Comparison of ENCODE assay signal across 14 cellular contexts in genomic region chr15:86558678-86559077, GRCh38.
A peak's percentile ranks its signal among the peaks of the same experiment; 100 is the strongest.
DNase-seq lines count a peak whose midpoint lies in the region; FAIRE-seq and TF ChIP-seq lines count a peak whose summit lies in the region.
"Had no signal": no experiment of that assay in that cellular context is flagged by ENCODE, and none has a peak within 500 bp of the region (broad histone marks: within the 10 kb centered on the region; RNA-seq: fewer than 3 reads in every experiment).

No MANE protein-coding gene starts in this region.

- no peaks in the 10 kb centered on the region for H3K36me3 ChIP-seq in HEK293 (ENCODE audit: control insufficient read depth in 2 of 2, insufficient read depth in 1 of 2, low read length in 2 of 2)
- no peaks in the 10 kb centered on the region for H3K36me3 ChIP-seq in ectodermal cell (ENCODE audit: control insufficient read depth, insufficient read depth, low read length)
- no peaks in the 10 kb centered on the region for H3K36me3 ChIP-seq in mesenchymal stem cell (ENCODE audit: control insufficient read depth in 1 of 2, insufficient read depth in 2 of 2, low read depth in 1 of 2, low read length in 2 of 2)
- H3K36me3 ChIP-seq in neuronal stem cell (replicated peaks in 1 of 2; ENCODE audit: control insufficient read depth in 2 of 2, insufficient read depth in 2 of 2, low read length in 2 of 2): no peaks in the 10 kb centered on the region
- H3K36me3 ChIP-seq in transverse colon: no peaks in the 10 kb centered on the region
- H3K36me3 ChIP-seq: BLaER1 treated with 17β-estradiol and CSF1 and Interleukin-3, amounts not matched to agents 10 nM and 100 nM had no signal

- DNase-seq in mesenchymal stem cell: no peak
- no peak for DNase-seq in neuronal stem cell (ENCODE audit: low spot score)
- DNase-seq in transverse colon: no peak
- no peak for DNase-seq in GM12891 (ENCODE audit: insufficient read length, low spot score)
- DNase-seq in NCI-H2029 treated with DMSO at 0.1 percent for 48 hours (lab: John Stamatoyannopoulos, UW): no peak
- DNase-seq: Calu3; CD8-positive, alpha-beta T cell; DMS79 treated with DMSO at 0.1 percent for 48 hours; H7 had no signal

- no peak overlapping the region for H3K4me2 ChIP-seq in mesenchymal stem cell (ENCODE audit: low read length, poor library complexity, severe bottlenecking)
- no peak overlapping the region for H3K4me2 ChIP-seq in neuronal stem cell (ENCODE audit: insufficient read depth, low read length, poor library complexity, severe bottlenecking)
- H3K4me2 ChIP-seq: BLaER1 treated with 17β-estradiol and CSF1 and Interleukin-3, amounts not matched to agents 10 nM and 100 nM had no signal

- TF ChIP-seq POLR2A in transverse colon (IDR thresholded peaks at IDR 0.05) (no peak), GM12891 (IDR thresholded peaks at IDR 0.05; ENCODE audit: low read depth, low read length) (no peak)

- FAIRE-seq in GM12891 (lab: Jason Lieb, UNC): no peak
- FAIRE-seq: GM12878, GM19239 had no signal

- H3K4me3 ChIP-seq in HEK293 (ENCODE audit: low read depth, low read length) (no peak overlapping the region), ectodermal cell (ENCODE audit: insufficient read depth, low read depth, low read length) (no peak overlapping the region), mesenchymal stem cell (ENCODE audit: insufficient read depth in 1 of 2, low read depth in 1 of 2, low read length in 2 of 2) (no peak overlapping the region), neuronal stem cell (ENCODE audit: low read length in 2 of 2) (no peak overlapping the region), transverse colon (no peak overlapping the region)
- H3K4me3 ChIP-seq: BLaER1 treated with 17β-estradiol and CSF1 and Interleukin-3, amounts not matched to agents 10 nM and 100 nM; GM12878 had no signal

- CTCF ChIA-PET in HEK293 (lab: Yijun Ruan, JAX): no interaction called here

- H2BK120ac ChIP-seq in mesenchymal stem cell (ENCODE audit: low read depth, low read length): no peak overlapping the region
- no peak overlapping the region for H2BK120ac ChIP-seq in neuronal stem cell (ENCODE audit: low read depth, low read length)

- no peak for TF ChIP-seq CTCF in HEK293 (tag by site-specific recombination; IDR thresholded peaks at IDR 0.05)
- TF ChIP-seq CTCF in transverse colon (IDR thresholded peaks at IDR 0.05): no peak

- H2BK15ac ChIP-seq in mesenchymal stem cell (ENCODE audit: low read depth, poor library complexity, severe bottlenecking) (no peak overlapping the region), neuronal stem cell (ENCODE audit: low read length) (no peak overlapping the region)

- H3K27ac ChIP-seq in HEK293 (ENCODE audit: extremely low read depth, low read depth, low read length): peak overlapping the region; percentile 38; the same call in 1 of the 2 replicates
- peak overlapping the region; percentile 33 for H3K27ac ChIP-seq in ectodermal cell (ENCODE audit: insufficient read depth, low read depth, low read length, poor library complexity, severe bottlenecking)
- no peak overlapping the region for H3K27ac ChIP-seq in mesenchymal stem cell (ENCODE audit: low read length, poor library complexity, severe bottlenecking)
- no peak overlapping the region for H3K27ac ChIP-seq in neuronal stem cell (replicated peaks; ENCODE audit: low read length)
- no peak overlapping the region for H3K27ac ChIP-seq in transverse colon
- H3K27ac ChIP-seq: BLaER1 treated with 17β-estradiol and CSF1 and Interleukin-3, amounts not matched to agents 10 nM and 100 nM had no signal

- in situ Hi-C loops in transverse colon (cut with MboI; ENCODE audit: low pct_ligation_motif_present in 1 of 4, low pct_unique_long_range_greater_than_20kb in 1 of 4, low sequenced_read_pairs in 3 of 4): loop anchor here in 1 of 4 donors (25.0 kb wide), 1 partner anchor 529 kb away; no protein-coding TSS in a partner anchor

- H3K9ac ChIP-seq in mesenchymal stem cell (ENCODE audit: low read length) (no peak overlapping the region), neuronal stem cell (ENCODE audit: low read depth, low read length, poor library complexity) (no peak overlapping the region)
- H3K9ac ChIP-seq: BLaER1 treated with 17β-estradiol and CSF1 and Interleukin-3, amounts not matched to agents 10 nM and 100 nM had no signal

- H2AK5ac ChIP-seq in mesenchymal stem cell (ENCODE audit: low read length, severe bottlenecking): no peak overlapping the region
- no peak overlapping the region for H2AK5ac ChIP-seq in neuronal stem cell (ENCODE audit: low read depth, low read length)

- TF ChIP-seq EP300 in transverse colon (IDR thresholded peaks at IDR 0.05; ENCODE audit: low read depth): no peak

- H3K27me3 ChIP-seq in ectodermal cell (ENCODE audit: control insufficient read depth, insufficient read depth, low read length, poor library complexity, severe bottlenecking): no peaks in the 10 kb centered on the region
- no peaks in the 10 kb centered on the region for H3K27me3 ChIP-seq in mesenchymal stem cell (ENCODE audit: control insufficient read depth in 1 of 2, insufficient read depth in 1 of 2, low read length in 2 of 2)
- H3K27me3 ChIP-seq in neuronal stem cell (ENCODE audit: control insufficient read depth in 3 of 3, insufficient read depth in 3 of 3, low read depth in 1 of 3, low read length in 3 of 3): no peaks in the 10 kb centered on the region
- H3K27me3 ChIP-seq in transverse colon: no peaks in the 10 kb centered on the region
- H3K27me3 ChIP-seq: BLaER1 treated with 17β-estradiol and CSF1 and Interleukin-3, amounts not matched to agents 10 nM and 100 nM had no signal

- H3K23ac ChIP-seq in mesenchymal stem cell (ENCODE audit: low read length in 2 of 2) (no peak overlapping the region), neuronal stem cell (ENCODE audit: low read depth, low read length, poor library complexity) (no peak overlapping the region)

- H3K4me1 ChIP-seq in HEK293 (ENCODE audit: control insufficient read depth, insufficient read depth, low read length) (peaks cover 30% of the 10 kb centered on the region), ectodermal cell (ENCODE audit: control insufficient read depth, insufficient read depth, low read length) (peaks cover 36% of the 10 kb centered on the region), mesenchymal stem cell (ENCODE audit: control insufficient read depth, insufficient read depth, low read depth, low read length) (no peaks in the 10 kb centered on the region), neuronal stem cell (ENCODE audit: control insufficient read depth in 2 of 2, insufficient read depth in 1 of 2, low read depth in 1 of 2, low read length in 2 of 2) (peaks cover 13 to 30% of the 10 kb centered on the region in 2 donors), transverse colon (no peaks in the 10 kb centered on the region)
- H3K4me1 ChIP-seq: BLaER1 treated with 17β-estradiol and CSF1 and Interleukin-3, amounts not matched to agents 10 nM and 100 nM had no signal

- POLR2A ChIA-PET in HEK293 (lab: Yijun Ruan, JAX): no interaction called here

- no peaks in the 10 kb centered on the region for H3K79me1 ChIP-seq in mesenchymal stem cell (replicated peaks; ENCODE audit: low read length, poor library complexity, severe bottlenecking)
- no peaks in the 10 kb centered on the region for H3K79me1 ChIP-seq in neuronal stem cell (ENCODE audit: low read depth, low read length)

- no peak overlapping the region for H4K91ac ChIP-seq in mesenchymal stem cell (ENCODE audit: low read length)
- no peak overlapping the region for H4K91ac ChIP-seq in neuronal stem cell (ENCODE audit: low read depth, low read length, poor library complexity)

- H3K4ac ChIP-seq in mesenchymal stem cell (ENCODE audit: low read depth in 1 of 2, low read length in 2 of 2) (no peak overlapping the region), neuronal stem cell (ENCODE audit: low read length) (no peak overlapping the region)

- H4K8ac ChIP-seq in mesenchymal stem cell (ENCODE audit: low read length) (no peak overlapping the region), neuronal stem cell (ENCODE audit: low read depth, low read length) (no peak overlapping the region)

- peak overlapping the region; percentile 42 for H2AFZ ChIP-seq in mesenchymal stem cell (ENCODE audit: low read depth, low read length)
- H2AFZ ChIP-seq in neuronal stem cell (ENCODE audit: low read length): peak overlapping the region; percentile 33

- H3K18ac ChIP-seq in mesenchymal stem cell (ENCODE audit: low read depth in 1 of 2, low read length in 2 of 2): peak overlapping the region; percentile 11 to 33
- no peak overlapping the region for H3K18ac ChIP-seq in neuronal stem cell (ENCODE audit: low read length)

- H3K14ac ChIP-seq in mesenchymal stem cell (ENCODE audit: low read length in 2 of 2): no peak overlapping the region
- H3K14ac ChIP-seq in neuronal stem cell (ENCODE audit: low read length): no peak overlapping the region

- H2BK5ac ChIP-seq in mesenchymal stem cell (ENCODE audit: low read depth, low read length, poor library complexity, severe bottlenecking): no peak overlapping the region
- no peak overlapping the region for H2BK5ac ChIP-seq in neuronal stem cell (ENCODE audit: low read length)

- WGBS in ectodermal cell, 2 experiments: 80 to 89% methylated on average over 5 of the region's 5 CpGs
- WGBS in mesenchymal stem cell: 83% methylated on average over 4 of the region's 5 CpGs
- no CpG with 5 or more reads among the region's 5 CpGs for WGBS in neuronal stem cell (ENCODE audit: extremely low coverage in 2 of 2, insufficient read length in 2 of 2, insufficient replicate concordance in 1 of 2), 2 donors
- 52 to 78% methylated on average over 4 to 5 of the region's 5 CpGs for WGBS in transverse colon (ENCODE audit: low coverage in 1 of 2), 2 donors

- no peaks in the 10 kb centered on the region for H3K9me3 ChIP-seq in HEK293 (ENCODE audit: control insufficient read depth, insufficient read depth, low read depth, low read length)
- no peaks in the 10 kb centered on the region for H3K9me3 ChIP-seq in ectodermal cell (ENCODE audit: control insufficient read depth, low read length)
- H3K9me3 ChIP-seq in mesenchymal stem cell (ENCODE audit: control insufficient read depth, low read length): no peaks in the 10 kb centered on the region
- no peaks in the 10 kb centered on the region for H3K9me3 ChIP-seq in neuronal stem cell (replicated peaks in 1 of 2; ENCODE audit: control insufficient read depth in 2 of 2, insufficient read depth in 1 of 2, low read depth in 1 of 2, low read length in 2 of 2)
- H3K9me3 ChIP-seq in transverse colon: no peaks in the 10 kb centered on the region

- H2BK12ac ChIP-seq in mesenchymal stem cell (ENCODE audit: low read length in 2 of 2) (no peak overlapping the region), neuronal stem cell (ENCODE audit: low read length) (no peak overlapping the region)

- intact Hi-C loops in transverse colon (cut with DNase I; ENCODE audit: low total_unique reads): no loop called here

TF ChIP-seq in HEK293, 187 proteins besides CTCF, POLR2A, EP300 and RAD21 (continues in another document):
- TF ChIP-seq TRIM28 (IDR thresholded peaks at IDR 0.05; ENCODE audit: borderline replicate concordance, low read length) (peak; percentile 76; the same call in 1 of the 2 replicates), KLF8 (tag by site-specific recombination; IDR thresholded peaks at IDR 0.05) (no peak)

TF ChIP-seq in GM12891, 5 proteins besides CTCF, POLR2A, EP300 and RAD21 (continues in another document):
- TF ChIP-seq POLR2AphosphoS5 (IDR thresholded peaks at IDR 0.05; ENCODE audit: low read depth, low read length) (no peak), SPI1 (IDR thresholded peaks at IDR 0.05; ENCODE audit: low read depth, low read length) (no peak), POU2F2 (IDR thresholded peaks at IDR 0.05; ENCODE audit: low read depth, low read length) (no peak)

Comparison
In these comparisons a context has a peak if more than half of its experiments do, and no peak if none do; other contexts are left out.
1. H3K27ac ChIP-seq: peak in HEK293 (single experiment) and ectodermal cell (single experiment); none in mesenchymal stem cell (single experiment), neuronal stem cell (single experiment) and transverse colon (0 of 4).